Comparison of ENCODE assay signal across 33 cellular contexts in the genomic region with DNA sequence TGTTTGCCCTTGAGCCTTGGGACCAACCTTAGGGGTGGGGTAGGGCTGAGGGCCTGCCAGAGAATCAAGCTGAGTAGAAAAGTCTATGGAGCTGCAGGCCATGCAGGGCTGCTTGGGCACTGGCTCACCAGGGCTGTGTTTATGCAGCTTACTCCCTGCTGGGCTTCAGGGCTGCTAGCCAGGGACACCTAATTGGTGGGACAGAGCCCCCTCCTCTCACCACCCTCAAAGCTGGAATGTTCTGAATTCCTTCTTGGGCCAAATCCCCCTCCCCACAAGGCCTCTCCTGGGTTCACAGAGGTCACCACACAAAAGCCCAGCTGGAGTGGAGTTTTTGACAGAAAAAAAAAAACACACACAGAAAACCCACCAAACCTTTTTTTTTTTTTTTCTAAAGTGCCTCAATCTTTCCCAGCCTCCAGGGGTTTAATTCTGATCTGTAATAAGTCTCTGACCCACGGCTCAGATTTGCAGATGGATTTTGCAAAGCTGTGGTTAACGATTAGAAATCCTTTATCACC. TPM values are rescaled to one million over a fixed set of nuclear protein-coding genes. Genes with fewer than 3 reads are reported as not detected.
A peak's percentile ranks its signal among the peaks of the same experiment; 100 is the strongest.
DNase-seq lines count a peak whose midpoint lies in the region; TF ChIP-seq lines count a peak whose summit lies in the region.
"Had no signal": no experiment of that assay in that cellular context is flagged by ENCODE, and none has a peak within 500 bp of the region (broad histone marks: within the 10 kb centered on the region; RNA-seq: fewer than 3 reads in every experiment).

A gene with protein sequence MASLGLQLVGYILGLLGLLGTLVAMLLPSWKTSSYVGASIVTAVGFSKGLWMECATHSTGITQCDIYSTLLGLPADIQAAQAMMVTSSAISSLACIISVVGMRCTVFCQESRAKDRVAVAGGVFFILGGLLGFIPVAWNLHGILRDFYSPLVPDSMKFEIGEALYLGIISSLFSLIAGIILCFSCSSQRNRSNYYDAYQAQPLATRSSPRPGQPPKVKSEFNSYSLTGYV (plus strand): TSS at position 471 of the 521 bp plus-strand sequence. CDS start 7,827 bp downstream, outside the sequence.

- no peaks in the 10 kb centered on the region for H3K27me3 ChIP-seq in Caco-2 (replicated peaks; ENCODE audit: control insufficient read depth, insufficient read depth, low read length)
- no peaks in the 10 kb centered on the region for H3K27me3 ChIP-seq in HUES64 (ENCODE audit: insufficient read depth, low read length)
- peaks cover 0 to 91% (median 26%) of the 10 kb centered on the region in 45 donors for H3K27me3 ChIP-seq in dorsolateral prefrontal cortex
- no peaks in the 10 kb centered on the region for H3K27me3 ChIP-seq in GM23248 (replicated peaks; ENCODE audit: insufficient read depth)
- H3K27me3 ChIP-seq: upper lobe of left lung had no signal

- CTCF ChIA-PET in Caco-2 (lab: Charles Lee): interaction anchor here (1.1 kb wide), 1 partner anchor 21 kb away, joined by 4 read pairs; no protein-coding TSS in a partner anchor
- CTCF ChIA-PET in activated naive CD4-positive, alpha-beta T cell treated with anti-CD3 and anti-CD28 coated beads, Interleukin-2, amount 10 ng/mL, durations not matched to agents 7 days and 5 days (lab: Charles Lee): no interaction called here

- no peaks in the 10 kb centered on the region for H3K9me3 ChIP-seq in Caco-2
- H3K9me3 ChIP-seq in HUES64 (ENCODE audit: insufficient read depth, low read depth, low read length): no peaks in the 10 kb centered on the region
- H3K9me3 ChIP-seq in GM23248 (ENCODE audit: low read depth): no peaks in the 10 kb centered on the region
- H3K9me3 ChIP-seq: BLaER1, heart left ventricle, upper lobe of left lung had no signal

- H3K27ac Mint-ChIP-seq in Caco-2 (ENCODE audit: unreplicated experiment): peak within 1 kb of the TSS; percentile 76
- no peak within 1 kb of the TSS for H3K27ac Mint-ChIP-seq in activated naive CD4-positive, alpha-beta T cell treated with anti-CD3 and anti-CD28 coated beads, Interleukin-2, amount 10 ng/mL, durations not matched to agents 7 days and 5 days
- H3K27ac Mint-ChIP-seq: activated CD8-positive, alpha-beta memory T cell treated with anti-CD3 and anti-CD28 coated beads, Interleukin-2, amount 10 ng/mL, durations not matched to agents 7 days and 5 days; activated naive CD4-positive, alpha-beta T cell treated with anti-CD3 and anti-CD28 coated beads for 36 hours had no signal

- H3K79me2 ChIP-seq in GM23248 (ENCODE audit: insufficient read depth): no peaks in the 10 kb centered on the region

- WGBS in HUES64: 0% methylated on average over 2 of the region's 2 CpGs
- WGBS in GM23248 (ENCODE audit: low coverage in 1 of 2, low lambda C conversion rate in 2 of 2, missing lambda C conversion rate in 2 of 2), 2 experiments: 41 to 71% methylated on average over 1 to 2 of the region's 2 CpGs

- no peaks in the 10 kb centered on the region for H3F3A ChIP-seq in GM23248 (ENCODE audit: insufficient read depth)

- H3K4me1 Mint-ChIP-seq in Caco-2 (ENCODE audit: low read depth, unreplicated experiment): peaks cover 9% of the 10 kb centered on the region
- H3K4me1 Mint-ChIP-seq in activated naive CD4-positive, alpha-beta T cell treated with anti-CD3 and anti-CD28 coated beads, Interleukin-2, amount 10 ng/mL, durations not matched to agents 7 days and 5 days: peaks cover 14% of the 10 kb centered on the region

- H3K36me3 Mint-ChIP-seq in Caco-2 (ENCODE audit: insufficient read depth, unreplicated experiment): no peaks in the 10 kb centered on the region
- H3K36me3 Mint-ChIP-seq in activated naive CD4-positive, alpha-beta T cell treated with anti-CD3 and anti-CD28 coated beads, Interleukin-2, amount 10 ng/mL, durations not matched to agents 7 days and 5 days: no peaks in the 10 kb centered on the region
- H3K36me3 Mint-ChIP-seq: activated CD8-positive, alpha-beta memory T cell treated with anti-CD3 and anti-CD28 coated beads, Interleukin-2, amount 10 ng/mL, durations not matched to agents 7 days and 5 days had no signal

- peak within 1 kb of the TSS; percentile 16; the same call in 1 of the 2 replicates for H3K27ac ChIP-seq in HUES64 (ENCODE audit: low read depth, low read length)
- no peak within 1 kb of the TSS for H3K27ac ChIP-seq in dorsolateral prefrontal cortex
- H3K27ac ChIP-seq in GM23248: no peak within 1 kb of the TSS
- H3K27ac ChIP-seq: BLaER1, heart left ventricle, skin epidermis, upper lobe of left lung had no signal

- POLR2A ChIA-PET in Caco-2 (lab: Charles Lee): no interaction called here

- in situ Hi-C loops in GM23248 (cut with MboI): no loop called here

- no peaks in the 10 kb centered on the region for H3K9me2 ChIP-seq in GM23248 (ENCODE audit: insufficient read depth)

- DNase-seq in Caco-2: no peak
- DNase-seq in iPS DF 19.7 (ENCODE audit: low read depth, low spot score): peak; percentile 30
- no peak for DNase-seq in mucosa of gallbladder (ENCODE audit: low spot score)
- DNase-seq in dorsolateral prefrontal cortex: no peak
- DNase-seq in activated naive CD4-positive, alpha-beta T cell treated with anti-CD3 and anti-CD28 coated beads, Interleukin-2, amount 10 ng/mL, durations not matched to agents 7 days and 5 days: no peak
- DNase-seq in HPDE6-E6E7 (ENCODE audit: extremely low spot score): no peak
- DNase-seq in GM23248: no peak
- DNase-seq: ACHN; activated CD4-positive, alpha-beta T cell treated with anti-CD3 and anti-CD28 coated beads, Interleukin-2, amount 50 U/mL, for 1 hour; activated CD8-positive, alpha-beta memory T cell treated with anti-CD3 and anti-CD28 coated beads, Interleukin-2, amount 10 ng/mL, durations not matched to agents 7 days and 5 days; activated naive CD4-positive, alpha-beta T cell treated with anti-CD3 and anti-CD28 coated beads for 36 hours; amygdala; DND-41; heart left ventricle; KBM-7; MM.1S; NCI-H1436 treated with DMSO at 0.1 percent for 48 hours; NCI-H2107; NCI-H446 treated with DMSO at 0.1 percent for 48 hours; occipital lobe; PC-3; SHP77; stimulated activated CD4-positive, alpha-beta T cell treated with anti-CD3 and anti-CD28 coated beads, Interleukin-1b, Interleukin-23, amount 100 ng/mL, for 48 hours; T1000; upper lobe of left lung had no signal

- H3K9me3 Mint-ChIP-seq in Caco-2 (ENCODE audit: unreplicated experiment): no peaks in the 10 kb centered on the region
- H3K9me3 Mint-ChIP-seq in activated naive CD4-positive, alpha-beta T cell treated with anti-CD3 and anti-CD28 coated beads, Interleukin-2, amount 10 ng/mL, durations not matched to agents 7 days and 5 days: no peaks in the 10 kb centered on the region
- H3K9me3 Mint-ChIP-seq: activated naive CD4-positive, alpha-beta T cell treated with anti-CD3 and anti-CD28 coated beads for 36 hours; central memory CD8-positive, alpha-beta T cell had no signal

- no peak for TF ChIP-seq CTCF in Caco-2 (IDR thresholded peaks at IDR 0.05; ENCODE audit: insufficient read depth in 1 of 2, low read depth in 1 of 2, low read length in 1 of 2, severe bottlenecking in 1 of 2, unreplicated experiment in 1 of 2)
- no peak for TF ChIP-seq CTCF in dorsolateral prefrontal cortex (IDR thresholded peaks at IDR 0.05 in 54 of 56, conservative IDR thresholded peaks at IDR 0.05 in 2 of 56; ENCODE audit: low read depth in 1 of 56, partially characterized antibody in 56 of 56)

- intact Hi-C loops in Caco-2 (cut with micrococcal nuclease; ENCODE audit: unreplicated experiment): no loop called here
- intact Hi-C loops in dorsolateral prefrontal cortex (cut with DNase I): no loop called here

- no peaks in the 10 kb centered on the region for H3K27me3 Mint-ChIP-seq in Caco-2 (ENCODE audit: insufficient read depth, unreplicated experiment)
- peaks cover 13% of the 10 kb centered on the region for H3K27me3 Mint-ChIP-seq in activated naive CD4-positive, alpha-beta T cell treated with anti-CD3 and anti-CD28 coated beads, Interleukin-2, amount 10 ng/mL, durations not matched to agents 7 days and 5 days

- H3K4me3 ChIP-seq in Caco-2 (ENCODE audit: low read depth, low read length) (no peak within 1 kb of the TSS), HUES64 (ENCODE audit: low read length) (no peak within 1 kb of the TSS), dorsolateral prefrontal cortex (no peak within 1 kb of the TSS), GM23248 (no peak within 1 kb of the TSS)
- H3K4me3 ChIP-seq: BLaER1, GM12878, heart left ventricle, lung, skin epidermis, upper lobe of left lung had no signal

- no peak within 1 kb of the TSS for H3K4me2 ChIP-seq in GM23248 (ENCODE audit: unreplicated experiment)
- H3K4me2 ChIP-seq: BLaER1 had no signal

- H3K9ac ChIP-seq in HUES64 (ENCODE audit: low read depth, low read length) (no peak within 1 kb of the TSS), GM23248 (no peak within 1 kb of the TSS)
- H3K9ac ChIP-seq: BLaER1 had no signal

- H3K4me1 ChIP-seq in Caco-2: peaks cover 12% of the 10 kb centered on the region; the same call in 1 of the 2 replicates
- peaks cover 10% of the 10 kb centered on the region; the same call in 1 of the 2 replicates for H3K4me1 ChIP-seq in HUES64 (ENCODE audit: insufficient read depth, low read length)
- 0 out of 2 replicates have a peak, but pooled peaks cover 4% of the 10 kb centered on the region for H3K4me1 ChIP-seq in GM23248 (ENCODE audit: insufficient read depth)
- H3K4me1 ChIP-seq: heart left ventricle, upper lobe of left lung had no signal

- no peaks in the 10 kb centered on the region for H3K36me3 ChIP-seq in Caco-2 (ENCODE audit: control insufficient read depth, insufficient read depth, low read length)
- no peaks in the 10 kb centered on the region for H3K36me3 ChIP-seq in HUES64 (ENCODE audit: insufficient read depth, low read length)
- H3K36me3 ChIP-seq in GM23248 (ENCODE audit: low read depth): no peaks in the 10 kb centered on the region
- H3K36me3 ChIP-seq: BLaER1, heart left ventricle, upper lobe of left lung had no signal

- no TSS peak for BruUV-seq in Caco-2 (replicated peaks; lab: Mats Ljungman, UMichigan)

- no peak within 1 kb of the TSS for H2AFZ ChIP-seq in GM23248

- H4K20me1 ChIP-seq in GM23248 (ENCODE audit: insufficient read depth): no peaks in the 10 kb centered on the region

- H3K4me3 Mint-ChIP-seq in Caco-2 (ENCODE audit: unreplicated experiment): no peak within 1 kb of the TSS
- H3K4me3 Mint-ChIP-seq in activated naive CD4-positive, alpha-beta T cell treated with anti-CD3 and anti-CD28 coated beads, Interleukin-2, amount 10 ng/mL, durations not matched to agents 7 days and 5 days: no peak within 1 kb of the TSS
- H3K4me3 Mint-ChIP-seq: activated CD8-positive, alpha-beta memory T cell treated with anti-CD3 and anti-CD28 coated beads, Interleukin-2, amount 10 ng/mL, durations not matched to agents 7 days and 5 days; activated naive CD4-positive, alpha-beta T cell treated with anti-CD3 and anti-CD28 coated beads for 36 hours; central memory CD8-positive, alpha-beta T cell had no signal

RNA-seq across cellular contexts. Expression of the gene that starts here (rescaled TPM):
- total RNA-seq in Caco-2 (2022) (2.9 and 3.6 TPM in 2 replicates), mucosa of gallbladder (236 TPM), dorsolateral prefrontal cortex (under 1 TPM in 10 of 120 experiments, not detected in 110; 0.11 to 0.29 (median 0.19) TPM)
- polyA plus RNA-seq in HUES64 (2013, experiment 1 of 2): not detected
- polyA plus RNA-seq in HUES64 (2013, experiment 2 of 2): not detected
- total RNA-seq in GM23248 (2014; rRNA removed; shearing (Covaris generic)): not detected in 2 replicates
- polyA plus RNA-seq in GM23248 (2016; fragmentation: Nextera tagmentation; extraction: Ambion mirVana): not detected in 2 replicates
- total RNA-seq: activated CD8-positive, alpha-beta memory T cell treated with anti-CD3 and anti-CD28 coated beads, Interleukin-2, amount 10 ng/mL, durations not matched to agents 7 days and 5 days; activated naive CD4-positive, alpha-beta T cell treated with anti-CD3 and anti-CD28 coated beads for 36 hours; fibroblast of villous mesenchyme; heart left ventricle; occipital lobe; PC-3; pulmonary artery endothelial cell had no signal
- polyA plus RNA-seq: GM12878, heart left ventricle had no signal

Comparison
In these comparisons a context has a peak if more than half of its experiments do, and no peak if none do; other contexts are left out.
1. RNA of the gene that starts here (total RNA-seq): 236 TPM in mucosa of gallbladder (single experiment); 2.9 to 3.6 TPM in Caco-2, 0.11 to 0.29 TPM in dorsolateral prefrontal cortex and not detected in GM23248; every median in the first group is over 10 times any median in the second.